22 cellular contexts compared by ENCODE assay signal in genomic region chr7:11931306-11931705, GRCh38.
A peak's percentile ranks its signal among the peaks of the same experiment; 100 is the strongest.
DNase-seq lines count a peak whose midpoint lies in the region; ATAC-seq and TF ChIP-seq lines count a peak whose summit lies in the region.
"Had no signal": no experiment of that assay in that cellular context is flagged by ENCODE, and none has a peak within 500 bp of the region (broad histone marks: within the 10 kb centered on the region; RNA-seq: fewer than 3 reads in every experiment).

No MANE protein-coding gene starts in this region.

- H3K9me2 ChIP-seq in PC-9 (ENCODE audit: insufficient read depth), result no peaks in the 10 kb centered on the region

- no peak overlapping the region for H3K4me3 ChIP-seq in PC-9
- H3K4me3 ChIP-seq: GM23338, SJSA1 had no signal

- H3K9me3 ChIP-seq in PC-9 (ENCODE audit: insufficient read depth, low read depth), result no peaks in the 10 kb centered on the region
- H3K9me3 ChIP-seq: SJSA1 had no signal

- TF ChIP-seq CTCF in PC-9 (conservative IDR thresholded peaks at IDR 0.05) (no peak), osteocyte (IDR thresholded peaks at IDR 0.05) (no peak)

- no peak for ATAC-seq in GM21786 (IDR thresholded peaks at IDR 0.05; ENCODE audit: unreplicated experiment)
- ATAC-seq: GM23338, Right ventricle myocardium inferior had no signal

- H3K4me1 Mint-ChIP-seq in osteocyte (ENCODE audit: unreplicated experiment), result no peaks in the 10 kb centered on the region

- POLR2A ChIA-PET in PC-9 (lab: Charles Lee; ENCODE audit: unreplicated experiment), result no interaction called here

- no peaks in the 10 kb centered on the region for H3F3A ChIP-seq in PC-9 (ENCODE audit: insufficient read depth, low read depth)

- H3K36me3 ChIP-seq in PC-9 (ENCODE audit: low read depth), result no peaks in the 10 kb centered on the region
- H3K36me3 ChIP-seq: SJSA1 had no signal

- H3K27ac Mint-ChIP-seq in osteocyte (ENCODE audit: unreplicated experiment), result no peak overlapping the region
- H3K27ac Mint-ChIP-seq: GM23338 had no signal

- BruUV-seq in PC-9 (replicated peaks; lab: Mats Ljungman, UMichigan), result no TSS peak

- peaks cover 3% of the 10 kb centered on the region for H3K27me3 Mint-ChIP-seq in osteocyte (ENCODE audit: unreplicated experiment)

- no peaks in the 10 kb centered on the region for H3K4me1 ChIP-seq in PC-9 (replicated peaks; ENCODE audit: insufficient read depth)
- H3K4me1 ChIP-seq: SJSA1 had no signal

- peak overlapping the region; percentile 50 for H2AFZ ChIP-seq in PC-9
- H2AFZ ChIP-seq: GM23338 had no signal

- DNase-seq in A172 (ENCODE audit: low spot score), result peak; percentile 8
- no peak for DNase-seq in PC-9
- DNase-seq in fibroblast of gingiva (ENCODE audit: low read depth), result peak; percentile 1
- DNase-seq in left kidney (ENCODE audit: low read depth, low spot score), result peak; percentile 29
- no peak for DNase-seq in NCI-H187 (lab: John Stamatoyannopoulos, UW)
- no peak for DNase-seq in osteocyte (ENCODE audit: extremely low spot score, unreplicated experiment)
- no peak for DNase-seq in activated CD4-positive, alpha-beta T cell treated with anti-CD3 and anti-CD28 coated beads, Interleukin-2, amount 50 U/mL, for 1 hour
- DNase-seq: HCEC 1CT, KBM-7, NCI-H1105, NCI-H146, NCI-H2029 treated with DMSO at 0.1 percent for 48 hours, NCI-H2171, NCI-H524 treated with DMSO at 0.1 percent for 48 hours, NCI-H82 had no signal

- no peaks in the 10 kb centered on the region for H3K79me2 ChIP-seq in PC-9 (ENCODE audit: low read depth)

- H3K36me3 Mint-ChIP-seq in osteocyte (ENCODE audit: unreplicated experiment), result no peaks in the 10 kb centered on the region

- no peak overlapping the region for H3K4me3 Mint-ChIP-seq in osteocyte (ENCODE audit: unreplicated experiment)
- H3K4me3 Mint-ChIP-seq: GM23338 had no signal

- H4K20me1 ChIP-seq in PC-9 (ENCODE audit: insufficient read depth), result no peaks in the 10 kb centered on the region

- no peak overlapping the region for H3K4me2 ChIP-seq in PC-9
- H3K4me2 ChIP-seq: GM23338 had no signal

- H3K9me3 Mint-ChIP-seq in osteocyte (ENCODE audit: unreplicated experiment), result no peaks in the 10 kb centered on the region
- H3K9me3 Mint-ChIP-seq: GM23338 had no signal

- H3K27ac ChIP-seq in PC-9, result no peak overlapping the region
- H3K27ac ChIP-seq: 22Rv1, C4-2B, HL-60, SJSA1 had no signal

- CTCF ChIA-PET in PC-9 (lab: Charles Lee), result no interaction called here

- H3K27me3 ChIP-seq in PC-9 (ENCODE audit: insufficient read depth, low read depth), result no peaks in the 10 kb centered on the region
- H3K27me3 ChIP-seq: SJSA1 had no signal

- intact Hi-C loops in PC-9 (cut with micrococcal nuclease; ENCODE audit: unreplicated experiment), result no loop called here

Comparison
In these comparisons a context has a peak if more than half of its experiments do, and no peak if none do; other contexts are left out.
1. DNase-seq: peak in A172 (single experiment), fibroblast of gingiva (single experiment) and left kidney (single experiment); none in PC-9 (0 of 2), NCI-H187 (0 of 2), osteocyte (single experiment) and activated CD4-positive, alpha-beta T cell treated with anti-CD3 and anti-CD28 coated beads, Interleukin-2, amount 50 U/mL, for 1 hour (single experiment).